25 cellular contexts compared by ENCODE assay signal in genomic region chr7:36894190-36894589, GRCh38.
A peak's percentile ranks its signal among the peaks of the same experiment; 100 is the strongest.
DNase-seq lines count a peak whose midpoint lies in the region; ATAC-seq, FAIRE-seq and TF ChIP-seq lines count a peak whose summit lies in the region.
"Had no signal": no experiment of that assay in that cellular context is flagged by ENCODE, and none has a peak within 500 bp of the region (broad histone marks: within the 10 kb centered on the region; RNA-seq: fewer than 3 reads in every experiment).

No MANE protein-coding gene starts in this region.

- peaks cover 16% of the 10 kb centered on the region for H3K4me1 Mint-ChIP-seq in activated CD8-positive, alpha-beta memory T cell treated with anti-CD3 and anti-CD28 coated beads, Interleukin-2, amount 10 ng/mL, durations not matched to agents 7 days and 5 days
- H3K4me1 Mint-ChIP-seq: nephron progenitor cell had no signal

- H3K27me3 Mint-ChIP-seq in activated CD8-positive, alpha-beta memory T cell treated with anti-CD3 and anti-CD28 coated beads, Interleukin-2, amount 10 ng/mL, durations not matched to agents 7 days and 5 days = no peaks in the 10 kb centered on the region
- H3K27me3 Mint-ChIP-seq: progenitor cell of endocrine pancreas had no signal

- peaks cover 55% of the 10 kb centered on the region for H3K36me3 Mint-ChIP-seq in activated CD8-positive, alpha-beta memory T cell treated with anti-CD3 and anti-CD28 coated beads, Interleukin-2, amount 10 ng/mL, durations not matched to agents 7 days and 5 days
- H3K36me3 Mint-ChIP-seq: mesothelial cell of epicardium had no signal

- no peaks in the 10 kb centered on the region; the same call in 1 of the 2 replicates for H3K4me1 ChIP-seq in GM12878 (ENCODE audit: control insufficient read depth, insufficient read depth, low read length)
- H3K4me1 ChIP-seq in vagina = no peaks in the 10 kb centered on the region
- H3K4me1 ChIP-seq in psoas muscle = no peaks in the 10 kb centered on the region
- H3K4me1 ChIP-seq: ascending aorta, esophagus squamous epithelium had no signal

- no peak for TF ChIP-seq CTCF in GM12878 (IDR thresholded peaks at IDR 0.05 in 2 of 3, conservative IDR thresholded peaks at IDR 0.05 in 1 of 3; ENCODE audit: control insufficient read depth in 2 of 3, extremely low read depth in 1 of 3, insufficient read depth in 1 of 3, low read depth in 3 of 3, low read length in 3 of 3)
- no peak for TF ChIP-seq CTCF in vagina (IDR thresholded peaks at IDR 0.05)
- TF ChIP-seq CTCF in psoas muscle (IDR thresholded peaks at IDR 0.05) = no peak

- POLR2A ChIA-PET in GM12878 (lab: Charles Lee) = no interaction called here

- peaks cover 1% of the 10 kb centered on the region for H3K9me3 Mint-ChIP-seq in activated CD8-positive, alpha-beta memory T cell treated with anti-CD3 and anti-CD28 coated beads, Interleukin-2, amount 10 ng/mL, durations not matched to agents 7 days and 5 days (ENCODE audit: low read depth)
- H3K9me3 Mint-ChIP-seq: mesothelial cell of epicardium, nephron progenitor cell had no signal

- in situ Hi-C loops in GM12878 (cut with MboI) = no loop called here

- no peak overlapping the region for H2AFZ ChIP-seq in GM12878 (ENCODE audit: control insufficient read depth, low read depth, low read length)

- RAD21 ChIA-PET in GM12878 (lab: Charles Lee; ENCODE audit: unreplicated experiment) = interaction anchor here (1.3 to 2.0 kb wide), 2 partner anchors 50 to 288 kb away, joined by 3 to 6 read pairs; no protein-coding TSS in a partner anchor

- FAIRE-seq in GM12878 (lab: Jason Lieb, UNC) = no peak
- FAIRE-seq: HTR-8/SVneo had no signal

- H3K9ac ChIP-seq in GM12878 (ENCODE audit: control insufficient read depth, insufficient read depth, low read length) = no peak overlapping the region

- H3K36me3 ChIP-seq in GM12878 (ENCODE audit: control insufficient read depth in 2 of 2, insufficient read depth in 2 of 2, low read length in 1 of 2) (peaks cover 8 to 27% of the 10 kb centered on the region in 2 experiments), vagina (no peaks in the 10 kb centered on the region), psoas muscle (ENCODE audit: insufficient read depth in 1 of 2, low read depth in 1 of 2) (no peaks in the 10 kb centered on the region)
- H3K36me3 ChIP-seq: ascending aorta, esophagus squamous epithelium had no signal

- no peak overlapping the region for H3K4me3 Mint-ChIP-seq in activated CD8-positive, alpha-beta memory T cell treated with anti-CD3 and anti-CD28 coated beads, Interleukin-2, amount 10 ng/mL, durations not matched to agents 7 days and 5 days
- H3K4me3 Mint-ChIP-seq: HFFc6, mesothelial cell of epicardium, nephron progenitor cell had no signal

- H3K27ac ChIP-seq in GM12878 (ENCODE audit: control insufficient read depth, insufficient read depth) = no peak overlapping the region
- H3K27ac ChIP-seq in vagina = no peak overlapping the region
- no peak overlapping the region for H3K27ac ChIP-seq in psoas muscle
- H3K27ac ChIP-seq: ascending aorta, C4-2B, esophagus squamous epithelium had no signal

- H3K4me2 ChIP-seq in GM12878 (ENCODE audit: control insufficient read depth, insufficient read depth) = no peak overlapping the region

- peak overlapping the region; percentile 41 for H3K27ac Mint-ChIP-seq in activated CD8-positive, alpha-beta memory T cell treated with anti-CD3 and anti-CD28 coated beads, Interleukin-2, amount 10 ng/mL, durations not matched to agents 7 days and 5 days
- H3K27ac Mint-ChIP-seq: HFFc6, mesothelial cell of epicardium, nephron progenitor cell, progenitor cell of endocrine pancreas had no signal

- 100% methylated on average over 1 of the region's 1 CpG for WGBS in GM12878 (ENCODE audit: insufficient coverage, insufficient replicate concordance, low lambda C conversion rate, missing lambda C conversion rate)
- 84 to 93% (median 89%) methylated on average over 1 of the region's 1 CpG for whole genome bisulfite sequencing in psoas muscle, 3 donors

- ATAC-seq in activated CD8-positive, alpha-beta memory T cell treated with anti-CD3 and anti-CD28 coated beads, Interleukin-2, amount 10 ng/mL, durations not matched to agents 7 days and 5 days = no peak
- ATAC-seq in HG02759 (IDR thresholded peaks at IDR 0.05; ENCODE audit: unreplicated experiment) (peak; percentile 60), GM12878 (peak; percentile 67), HG03108 (IDR thresholded peaks at IDR 0.05; ENCODE audit: unreplicated experiment) (no peak), psoas muscle (no peak)
- ATAC-seq in stimulated activated naive CD8-positive, alpha-beta T cell treated with anti-CD3 and anti-CD28 coated beads, Interleukin-15, Interleukin-2, amounts not matched to agents 100 U/mL and 50 U/mL, for 24 hours = peak; percentile 40

- H3K9me3 ChIP-seq in GM12878 (replicated peaks; ENCODE audit: control insufficient read depth, insufficient read depth, low read length) (no peaks in the 10 kb centered on the region), vagina (no peaks in the 10 kb centered on the region), psoas muscle (no peaks in the 10 kb centered on the region)
- H3K9me3 ChIP-seq: ascending aorta, esophagus squamous epithelium had no signal

- intact Hi-C loops in GM12878 (cut with micrococcal nuclease; ENCODE audit: unreplicated experiment) = no loop called here
- intact Hi-C loops in vagina (cut with DNase I) = no loop called here
- intact Hi-C loops in psoas muscle (cut with DNase I) = no loop called here

- H3K4me3 ChIP-seq in GM12878 (no peak overlapping the region), vagina (no peak overlapping the region), psoas muscle (no peak overlapping the region)
- H3K4me3 ChIP-seq: ascending aorta, esophagus squamous epithelium had no signal

- H3K27me3 ChIP-seq in GM12878 (replicated peaks in 1 of 2; ENCODE audit: control insufficient read depth in 2 of 2, insufficient read depth in 2 of 2, low read length in 1 of 2) (no peaks in the 10 kb centered on the region), vagina (no peaks in the 10 kb centered on the region), psoas muscle (ENCODE audit: insufficient read depth in 3 of 3, low read length in 2 of 3) (no peaks in the 10 kb centered on the region)
- H3K27me3 ChIP-seq: ascending aorta, esophagus squamous epithelium had no signal

- no peak for TF ChIP-seq EP300 in GM12878 (IDR thresholded peaks at IDR 0.05; ENCODE audit: borderline replicate concordance in 1 of 2, control insufficient read depth in 1 of 2, low read depth in 2 of 2, low read length in 2 of 2)

- H3K79me2 ChIP-seq in GM12878 (ENCODE audit: control insufficient read depth, insufficient read depth, low read length) = no peaks in the 10 kb centered on the region

- H4K20me1 ChIP-seq in GM12878 (ENCODE audit: control insufficient read depth, insufficient read depth) = no peaks in the 10 kb centered on the region

- DNase-seq in activated CD8-positive, alpha-beta memory T cell treated with anti-CD3 and anti-CD28 coated beads, Interleukin-2, amount 10 ng/mL, durations not matched to agents 7 days and 5 days = no peak
- no peak for DNase-seq in activated CD8-positive, alpha-beta memory T cell treated with anti-CD3 and anti-CD28 coated beads, Interleukin-2, amount 50 U/mL, for 48 hours
- DNase-seq in GM12878 (ENCODE audit: low read depth, low spot score) (no peak), vagina (ENCODE audit: extremely low spot score in 2 of 2) (no peak), psoas muscle (no peak)
- DNase-seq in stimulated activated naive CD8-positive, alpha-beta T cell treated with anti-CD3 and anti-CD28 coated beads, Interleukin-15, Interleukin-2, amounts not matched to agents 100 U/mL and 50 U/mL, for 24 hours = no peak
- DNase-seq: ACHN; activated CD4-positive, alpha-beta T cell treated with anti-CD3 and anti-CD28 coated beads, Interleukin-2, amount 50 U/mL, for 4 hours; activated effector memory CD4-positive, alpha-beta T cell treated with anti-CD3 and anti-CD28 coated beads, Interleukin-2, amount 50 U/mL, for 16 hours; DMS153; effector CD8-positive, alpha-beta T cell; esophagus squamous epithelium; HFFc6; NCI-H1092; NCI-H2029 treated with DMSO at 0.1 percent for 48 hours; nephron progenitor cell; stimulated activated CD4-positive, alpha-beta T cell treated with anti-CD3 and anti-CD28 coated beads, Interleukin-4, amount 100 ng/mL, for 4 hours; substantia nigra had no signal

- BruUV-seq in GM12878 (replicated peaks; lab: Mats Ljungman, UMichigan) = no TSS peak

- TF ChIP-seq POLR2A in GM12878 (IDR thresholded peaks at IDR 0.05; ENCODE audit: low read depth, low read length) (no peak), vagina (IDR thresholded peaks at IDR 0.05) (no peak)

- SMC1A ChIA-PET in GM12878 (lab: Charles Lee; ENCODE audit: uncharacterized antibody, unreplicated experiment) = interaction anchor here (1.1 to 2.0 kb wide), 5 partner anchors 9 to 132 kb away, joined by 3 to 7 read pairs (median 5); no protein-coding TSS in a partner anchor

- CTCF ChIA-PET in activated CD8-positive, alpha-beta memory T cell treated with anti-CD3 and anti-CD28 coated beads, Interleukin-2, amount 10 ng/mL, durations not matched to agents 7 days and 5 days (lab: Charles Lee) = no interaction called here
- CTCF ChIA-PET in GM12878 (lab: Yijun Ruan, JAX) = interaction anchor here (2.2 kb wide), 1 partner anchor 304 kb away, joined by 5 read pairs; no protein-coding TSS in a partner anchor

- TF ChIP-seq RAD21 in GM12878 (IDR thresholded peaks at IDR 0.05; ENCODE audit: insufficient read depth, low read depth, low read length) = no peak

TF ChIP-seq in GM12878, 131 proteins besides CTCF, POLR2A, EP300 and RAD21 (continues in another document):
- TF ChIP-seq ZSCAN29 (IDR thresholded peaks at IDR 0.05) = no peak
- no peak for TF ChIP-seq E2F8 (IDR thresholded peaks at IDR 0.05; ENCODE audit: low read depth, partially characterized antibody)
- TF ChIP-seq POU2F2 (IDR thresholded peaks at IDR 0.05; ENCODE audit: borderline replicate concordance, low read depth, low read length) = no peak
- TF ChIP-seq MTA3 (IDR thresholded peaks at IDR 0.05; ENCODE audit: borderline replicate concordance, low read length) = no peak

Comparison
In these comparisons a context has a peak if more than half of its experiments do, and no peak if none do; other contexts are left out.
1. ATAC-seq: peak in HG02759 (single experiment), GM12878 (single experiment) and stimulated activated naive CD8-positive, alpha-beta T cell treated with anti-CD3 and anti-CD28 coated beads, Interleukin-15, Interleukin-2, amounts not matched to agents 100 U/mL and 50 U/mL, for 24 hours (single experiment); none in activated CD8-positive, alpha-beta memory T cell treated with anti-CD3 and anti-CD28 coated beads, Interleukin-2, amount 10 ng/mL, durations not matched to agents 7 days and 5 days (single experiment), HG03108 (single experiment) and psoas muscle (0 of 4).